ENCODE assay signal across 8 cellular contexts in genomic region chr4:2842667-2843022, GRCh38. TPM values are rescaled to one million over a fixed set of nuclear protein-coding genes. Genes with fewer than 3 reads are reported as not detected.
DNase-seq lines count a peak whose midpoint lies in the region; TF ChIP-seq lines count a peak whose summit lies in the region.

No MANE protein-coding gene starts in this region.

- H3K9me3 ChIP-seq in MM.1S (replicated peaks; ENCODE audit: insufficient read depth, low read length) (no peaks in the 10 kb centered on the region), neural cell (ENCODE audit: low read length) (no peaks in the 10 kb centered on the region)

- TF ChIP-seq RAD21 in neural cell (conservative IDR thresholded peaks at IDR 0.05): no peak

- H3K4me3 ChIP-seq in MM.1S (ENCODE audit: low read length) (peak overlapping the region; percentile 91), dorsolateral prefrontal cortex (peak overlapping the region; percentile 56 to 98 (median 88)), neural cell (ENCODE audit: low read length) (peak overlapping the region; percentile 95)

- 0 out of 2 replicates have a peak, but pooled peaks cover 10% of the 10 kb centered on the region for H4K20me1 ChIP-seq in MM.1S (ENCODE audit: insufficient read depth, low read length)
- no peaks in the 10 kb centered on the region for H4K20me1 ChIP-seq in neural cell (ENCODE audit: insufficient read depth)

- H3K27me3 ChIP-seq in MM.1S (replicated peaks; ENCODE audit: insufficient read depth, low read length) (no peaks in the 10 kb centered on the region), dorsolateral prefrontal cortex (no peaks in the 10 kb centered on the region), neural cell (ENCODE audit: insufficient read depth, low read depth, low read length) (no peaks in the 10 kb centered on the region)

- H3K9ac ChIP-seq in MM.1S (ENCODE audit: low read length) (peak overlapping the region; percentile 81; the same call in 1 of the 2 replicates), neural cell (ENCODE audit: low read length) (peak overlapping the region; percentile 95)

- H3K27ac ChIP-seq in MM.1S (ENCODE audit: low read length) (no peak overlapping the region), dorsolateral prefrontal cortex (peak overlapping the region in 58 of 59 donors; percentile 55 to 99 (median 97)), neural cell (ENCODE audit: low read length) (peak overlapping the region; percentile 83)

- peaks cover 12% of the 10 kb centered on the region for H3K4me1 ChIP-seq in MM.1S (ENCODE audit: low read length)

- peaks cover 32% of the 10 kb centered on the region for H3K79me2 ChIP-seq in MM.1S (ENCODE audit: low read length)
- H3K79me2 ChIP-seq in neural cell (replicated peaks; ENCODE audit: insufficient read depth, low read length): peaks cover 32% of the 10 kb centered on the region

- TF ChIP-seq EP300 in neural cell (conservative IDR thresholded peaks at IDR 0.05; ENCODE audit: poor library complexity, severe bottlenecking): no peak

- DNase-seq in CD1c-positive myeloid dendritic cell (ENCODE audit: extremely low spot score): peak; percentile 35
- no peak for DNase-seq in MM.1S
- DNase-seq in dorsolateral prefrontal cortex: peak in 1 of 10 donors; percentile 10
- DNase-seq in COR-L47 (lab: John Stamatoyannopoulos, UW): no peak
- no peak for DNase-seq in A172 (ENCODE audit: low spot score)
- DNase-seq in NCI-H2081 treated with DMSO at 0.1 percent for 48 hours (lab: John Stamatoyannopoulos, UW): no peak
- no peak for DNase-seq in AG20443 (ENCODE audit: low spot score)

- no peaks in the 10 kb centered on the region for H3K9me2 ChIP-seq in MM.1S (replicated peaks; ENCODE audit: insufficient read depth, low read length)
- H3K9me2 ChIP-seq in neural cell (ENCODE audit: insufficient read depth, low read length): no peaks in the 10 kb centered on the region

- H3F3A ChIP-seq in MM.1S (ENCODE audit: insufficient read depth, low read length) (peaks cover 17% of the 10 kb centered on the region), neural cell (ENCODE audit: insufficient read depth, low read length, poor library complexity, severe bottlenecking) (no peaks in the 10 kb centered on the region)

- TF ChIP-seq CTCF in MM.1S (IDR thresholded peaks at IDR 0.05; ENCODE audit: low read length) (no peak), dorsolateral prefrontal cortex (IDR thresholded peaks at IDR 0.05 in 54 of 56, conservative IDR thresholded peaks at IDR 0.05 in 2 of 56; ENCODE audit: low read depth in 1 of 56, partially characterized antibody in 56 of 56) (no peak), neural cell (IDR thresholded peaks at IDR 0.05; ENCODE audit: poor library complexity, severe bottlenecking) (no peak)

- intact Hi-C loops in dorsolateral prefrontal cortex (cut with DNase I): loop anchor here (5.0 kb wide), 4 partner anchors 70 to 120 kb away; partner anchors contain the start of genes GRK4 (in 1 of the 2) and NOP14 (in 1 of the 2)

- peak overlapping the region; percentile 80 for H3K4me2 ChIP-seq in MM.1S (ENCODE audit: low read depth, low read length)
- H3K4me2 ChIP-seq in neural cell (ENCODE audit: low read length): peak overlapping the region; percentile 97

- H3K36me3 ChIP-seq in MM.1S (replicated peaks; ENCODE audit: insufficient read depth, low read length) (no peaks in the 10 kb centered on the region), neural cell (ENCODE audit: insufficient read depth, low read length) (no peaks in the 10 kb centered on the region)

- H2AFZ ChIP-seq in MM.1S (ENCODE audit: low read length) (peak overlapping the region; percentile 86), neural cell (ENCODE audit: low read depth, low read length) (peak overlapping the region; percentile 35)

TF ChIP-seq in neural cell, 6 proteins besides CTCF, POLR2A, EP300 and RAD21:
- TF ChIP-seq TAF1 (IDR thresholded peaks at IDR 0.05; ENCODE audit: low read depth) (no peak), EZH2 (IDR thresholded peaks at IDR 0.05; ENCODE audit: borderline replicate concordance, insufficient read depth, low read length, poor library complexity, severe bottlenecking) (no peak), POLR2AphosphoS5 (IDR thresholded peaks at IDR 0.05) (no peak), MXI1 (conservative IDR thresholded peaks at IDR 0.05; ENCODE audit: poor library complexity, severe bottlenecking) (no peak), REST (IDR thresholded peaks at IDR 0.05; ENCODE audit: borderline replicate concordance) (no peak), SMC3 (conservative IDR thresholded peaks at IDR 0.05; ENCODE audit: poor library complexity) (no peak)

RNA-seq across cellular contexts. Expression of gene ADD1, which starts 1.0 kb away (rescaled TPM):
- 100 to 1,000 TPM; 448 to 781 (median 536) TPM for total RNA-seq in dorsolateral prefrontal cortex
- polyA plus RNA-seq in neural cell: 180 and 190 TPM in 2 replicates
- polyA minus RNA-seq in neural cell: 214 and 218 TPM in 2 replicates
- 166 and 199 TPM in 2 replicates for total RNA-seq in A172 (2014; rRNA removed; shearing (Covaris generic))

RNA-seq across cellular contexts. Expression of gene SH3BP2, which starts 49.8 kb away (rescaled TPM):
- total RNA-seq in dorsolateral prefrontal cortex: 10 to 100 TPM; 15.0 to 67.4 (median 33.4) TPM
- polyA plus RNA-seq in neural cell: 80.3 and 87.9 TPM in 2 replicates
- polyA minus RNA-seq in neural cell: 38.7 and 48.5 TPM in 2 replicates
- total RNA-seq in A172 (2014; rRNA removed; shearing (Covaris generic)): 37.4 and 56.9 TPM in 2 replicates
